In genomic region chr9:36902063-36902735, GRCh38 we compare ENCODE assay signal across 26 cellular contexts.
"Had no signal": no experiment of that assay in that cellular context is flagged by ENCODE, and none has a peak within 500 bp of the region (broad histone marks: within the 10 kb centered on the region; RNA-seq: fewer than 3 reads in every experiment).

No MANE protein-coding gene starts in this region.

- H3K4me3 ChIP-seq: adrenal gland, ascending aorta, coronary artery, dorsolateral prefrontal cortex, gastrocnemius medialis, right atrium auricular region, thoracic aorta had no signal

- H3K27me3 ChIP-seq: adrenal gland, ascending aorta, gastrocnemius medialis, right atrium auricular region had no signal

- H3K4me1 ChIP-seq: ascending aorta, gastrocnemius medialis, right atrium auricular region had no signal

- H3K27ac ChIP-seq: adrenal gland, ascending aorta, coronary artery, dorsolateral prefrontal cortex, gastrocnemius medialis, right atrium auricular region, thoracic aorta had no signal

- H3K9me3 ChIP-seq: adrenal gland, ascending aorta, gastrocnemius medialis, right atrium auricular region, thoracic aorta had no signal

- ATAC-seq: activated CD8-positive, alpha-beta T cell treated with anti-CD3 and anti-CD28 coated beads for 36 hours; activated T-cell treated with anti-CD3 and anti-CD28 coated beads, Interleukin-2, amount 50 U/mL, for 72 hours; gastrocnemius medialis; left ventricle myocardium superior; naive thymus-derived CD4-positive, alpha-beta T cell had no signal

- H3K36me3 ChIP-seq: adrenal gland, ascending aorta, gastrocnemius medialis, right atrium auricular region, thoracic aorta had no signal

- H3K36me3 Mint-ChIP-seq: activated naive CD8-positive, alpha-beta T cell treated with anti-CD3 and anti-CD28 coated beads for 36 hours; brain; mesothelial cell of epicardium; naive thymus-derived CD4-positive, alpha-beta T cell had no signal

- H3K27ac Mint-ChIP-seq: activated CD4-positive, alpha-beta T cell treated with anti-CD3 and anti-CD28 coated beads, Interleukin-2, amount 10 ng/mL, durations not matched to agents 7 days and 5 days; activated CD8-positive, alpha-beta T cell treated with anti-CD3 and anti-CD28 coated beads for 36 hours; activated naive CD4-positive, alpha-beta T cell treated with anti-CD3 and anti-CD28 coated beads for 36 hours; activated naive CD8-positive, alpha-beta T cell treated with anti-CD3 and anti-CD28 coated beads for 36 hours; activated T-cell treated with anti-CD3 and anti-CD28 coated beads, Interleukin-2, amount 50 U/mL, for 72 hours; mesothelial cell of epicardium; naive thymus-derived CD4-positive, alpha-beta T cell had no signal

- DNase-seq: activated CD4-positive, alpha-beta T cell treated with anti-CD3 and anti-CD28 coated beads for 1 hour; activated CD4-positive, alpha-beta T cell treated with anti-CD3 and anti-CD28 coated beads, Interleukin-2, amount 10 ng/mL, durations not matched to agents 7 days and 5 days; activated CD8-positive, alpha-beta T cell treated with anti-CD3 and anti-CD28 coated beads for 36 hours; activated naive CD4-positive, alpha-beta T cell treated with anti-CD3 and anti-CD28 coated beads for 36 hours; activated naive CD8-positive, alpha-beta T cell treated with anti-CD3 and anti-CD28 coated beads for 36 hours; activated T-cell treated with anti-CD3 and anti-CD28 coated beads for 4 hours; activated T-cell treated with anti-CD3 and anti-CD28 coated beads, Interleukin-2, amount 50 U/mL, for 72 hours; adrenal gland; dorsolateral prefrontal cortex; effector memory CD4-positive, alpha-beta T cell; erythroblast; gastrocnemius medialis; glutamatergic neuron; left ventricle myocardium superior; naive thymus-derived CD4-positive, alpha-beta T cell; stimulated activated CD4-positive, alpha-beta T cell treated with anti-CD3 and anti-CD28 coated beads, Interleukin-15, amount 100 ng/mL, for 24 hours; stimulated activated CD4-positive, alpha-beta T cell treated with anti-CD3 and anti-CD28 coated beads, Interleukin-2, amount 100 ng/mL, for 24 hours; stimulated activated naive CD4-positive, alpha-beta T cell treated with Interleukin-2 at 50 U/mL for 16 hours; T-helper 2 cell; trophoblast cell had no signal

- H3K9me3 Mint-ChIP-seq: activated CD4-positive, alpha-beta T cell treated with anti-CD3 and anti-CD28 coated beads, Interleukin-2, amount 10 ng/mL, durations not matched to agents 7 days and 5 days; activated CD8-positive, alpha-beta T cell treated with anti-CD3 and anti-CD28 coated beads for 36 hours; activated naive CD4-positive, alpha-beta T cell treated with anti-CD3 and anti-CD28 coated beads for 36 hours; activated naive CD8-positive, alpha-beta T cell treated with anti-CD3 and anti-CD28 coated beads for 36 hours; activated T-cell treated with anti-CD3 and anti-CD28 coated beads, Interleukin-2, amount 50 U/mL, for 72 hours; mesothelial cell of epicardium; naive thymus-derived CD4-positive, alpha-beta T cell had no signal

- H3K4me3 Mint-ChIP-seq: activated CD4-positive, alpha-beta T cell treated with anti-CD3 and anti-CD28 coated beads, Interleukin-2, amount 10 ng/mL, durations not matched to agents 7 days and 5 days; activated CD8-positive, alpha-beta T cell treated with anti-CD3 and anti-CD28 coated beads for 36 hours; activated naive CD4-positive, alpha-beta T cell treated with anti-CD3 and anti-CD28 coated beads for 36 hours; activated naive CD8-positive, alpha-beta T cell treated with anti-CD3 and anti-CD28 coated beads for 36 hours; activated T-cell treated with anti-CD3 and anti-CD28 coated beads, Interleukin-2, amount 50 U/mL, for 72 hours; brain; mesothelial cell of epicardium; naive thymus-derived CD4-positive, alpha-beta T cell had no signal
